ENCODE assay signal across 8 cellular contexts in the genomic region with DNA sequence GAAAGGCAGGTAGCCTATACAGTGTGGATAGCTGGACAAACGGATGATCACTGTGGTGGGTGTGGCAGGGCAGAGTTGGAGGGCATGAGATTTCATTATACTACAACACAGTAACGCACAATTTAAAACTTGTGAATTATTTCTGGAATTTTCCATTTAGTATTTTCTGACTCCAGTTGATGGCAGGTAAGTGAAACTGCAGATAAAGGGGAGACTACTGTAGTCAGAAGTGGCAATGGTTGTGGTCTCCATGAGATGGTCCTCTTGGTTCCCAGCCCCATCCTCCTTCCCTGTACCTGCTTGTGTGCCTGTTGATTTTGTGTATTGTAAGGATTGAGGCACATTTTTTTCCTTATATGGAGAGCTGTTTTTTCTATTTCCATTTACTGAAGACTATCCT.
"Had no signal": no experiment of that assay in that cellular context is flagged by ENCODE, and none has a peak within 500 bp of the region (broad histone marks: within the 10 kb centered on the region; RNA-seq: fewer than 3 reads in every experiment).

No MANE protein-coding gene starts in this region.

- ATAC-seq: GM12878 had no signal

- H3K4me3 ChIP-seq: GM12878 had no signal

- FAIRE-seq: G401.6, GM12878, GM12891, GM12892, GM18507, GM19239 had no signal

- DNase-seq: GDM1, GF-D8 had no signal
